23 cellular contexts compared by ENCODE assay signal in genomic region chr19:2173388-2173787, GRCh38. TPM values are rescaled to one million over a fixed set of nuclear protein-coding genes. Genes with fewer than 3 reads are reported as not detected.
DNase-seq lines count a peak whose midpoint lies in the region; ATAC-seq and TF ChIP-seq lines count a peak whose summit lies in the region.
"Had no signal": no experiment of that assay in that cellular context is flagged by ENCODE, and none has a peak within 500 bp of the region (broad histone marks: within the 10 kb centered on the region; RNA-seq: fewer than 3 reads in every experiment).

No MANE protein-coding gene starts in this region.

- H3K27me3 Mint-ChIP-seq in activated naive CD8-positive, alpha-beta T cell treated with anti-CD3 and anti-CD28 coated beads, Interleukin-2, amount 50 U/mL, for 24 hours: no peaks in the 10 kb centered on the region
- H3K27me3 Mint-ChIP-seq in activated naive CD8-positive, alpha-beta T cell treated with anti-CD3 and anti-CD28 coated beads for 36 hours: no peaks in the 10 kb centered on the region
- H3K27me3 Mint-ChIP-seq in dendritic cell treated with granulocyte-macrophage colony-stimulating factor and Interleukin-4, amounts not matched to agents 40 ng/mL and 50 ng/mL, for 4 days: no peaks in the 10 kb centered on the region
- H3K27me3 Mint-ChIP-seq in progenitor cell of endocrine pancreas: no peaks in the 10 kb centered on the region
- H3K27me3 Mint-ChIP-seq: activated CD4-positive, alpha-beta T cell treated with anti-CD3 and anti-CD28 coated beads, Interleukin-2, amount 10 ng/mL, durations not matched to agents 7 days and 5 days had no signal

- H3K36me3 ChIP-seq in right lobe of liver (no peaks in the 10 kb centered on the region), suprapubic skin (no peaks in the 10 kb centered on the region)
- H3K36me3 ChIP-seq: neural progenitor cell had no signal

- H3K9me3 Mint-ChIP-seq in activated naive CD8-positive, alpha-beta T cell treated with anti-CD3 and anti-CD28 coated beads, Interleukin-2, amount 50 U/mL, for 24 hours: no peaks in the 10 kb centered on the region
- no peaks in the 10 kb centered on the region for H3K9me3 Mint-ChIP-seq in activated naive CD8-positive, alpha-beta T cell treated with anti-CD3 and anti-CD28 coated beads for 36 hours
- H3K9me3 Mint-ChIP-seq in dendritic cell treated with granulocyte-macrophage colony-stimulating factor and Interleukin-4, amounts not matched to agents 40 ng/mL and 50 ng/mL, for 4 days: no peaks in the 10 kb centered on the region
- no peaks in the 10 kb centered on the region for H3K9me3 Mint-ChIP-seq in progenitor cell of endocrine pancreas (ENCODE audit: low read depth)
- H3K9me3 Mint-ChIP-seq: activated CD4-positive, alpha-beta T cell treated with anti-CD3 and anti-CD28 coated beads, Interleukin-2, amount 10 ng/mL, durations not matched to agents 7 days and 5 days; neural progenitor cell had no signal

- WGBS in right lobe of liver (ENCODE audit: insufficient coverage, low coverage, low lambda C conversion rate, missing lambda C conversion rate): 94% methylated on average over 11 of the region's 22 CpGs
- 91% methylated on average over 12 of the region's 22 CpGs for WGBS in suprapubic skin

- H3K4me1 ChIP-seq in right lobe of liver (peaks cover 2 to 53% (median 25%) of the 10 kb centered on the region in 4 donors), suprapubic skin (peaks cover 50% of the 10 kb centered on the region)

- no peaks in the 10 kb centered on the region for H3K9me3 ChIP-seq in right lobe of liver
- no peaks in the 10 kb centered on the region for H3K9me3 ChIP-seq in suprapubic skin
- H3K9me3 ChIP-seq: A549, esophagus squamous epithelium had no signal

- TF ChIP-seq CTCF in right lobe of liver (IDR thresholded peaks at IDR 0.05) (no peak), progenitor cell of endocrine pancreas (IDR thresholded peaks at IDR 0.05; ENCODE audit: unreplicated experiment) (no peak), suprapubic skin (IDR thresholded peaks at IDR 0.05) (no peak)

- TF ChIP-seq POLR2A in right lobe of liver (IDR thresholded peaks at IDR 0.05) (no peak), suprapubic skin (IDR thresholded peaks at IDR 0.05) (no peak)

- intact Hi-C loops in dendritic cell treated with granulocyte-macrophage colony-stimulating factor and Interleukin-4, amounts not matched to agents 40 ng/mL and 50 ng/mL, for 4 days (cut with micrococcal nuclease): no loop called here
- intact Hi-C loops in right lobe of liver (cut with DNase I): loop anchor here in 1 of 2 donors (5.0 kb wide), 1 partner anchor 59 kb away; no protein-coding TSS in a partner anchor
- intact Hi-C loops in Right ventricle myocardium superior (cut with DNase I): no loop called here

- TF ChIP-seq EP300 in suprapubic skin (IDR thresholded peaks at IDR 0.05): no peak

- no peak for ATAC-seq in activated naive CD8-positive, alpha-beta T cell treated with anti-CD3 and anti-CD28 coated beads, Interleukin-2, amount 50 U/mL, for 24 hours
- ATAC-seq in right lobe of liver: no peak
- ATAC-seq in Right ventricle myocardium superior (ENCODE audit: poor library complexity): no peak
- ATAC-seq: A549, left cardiac atrium had no signal

- H3K36me3 Mint-ChIP-seq in activated naive CD8-positive, alpha-beta T cell treated with anti-CD3 and anti-CD28 coated beads, Interleukin-2, amount 50 U/mL, for 24 hours (ENCODE audit: low read depth): peaks cover 23% of the 10 kb centered on the region
- peaks cover 19% of the 10 kb centered on the region for H3K36me3 Mint-ChIP-seq in activated naive CD8-positive, alpha-beta T cell treated with anti-CD3 and anti-CD28 coated beads for 36 hours
- peaks cover 44% of the 10 kb centered on the region for H3K36me3 Mint-ChIP-seq in dendritic cell treated with granulocyte-macrophage colony-stimulating factor and Interleukin-4, amounts not matched to agents 40 ng/mL and 50 ng/mL, for 4 days (ENCODE audit: low read depth)
- no peaks in the 10 kb centered on the region for H3K36me3 Mint-ChIP-seq in progenitor cell of endocrine pancreas (ENCODE audit: insufficient read depth)

- DNase-seq in activated naive CD8-positive, alpha-beta T cell treated with anti-CD3 and anti-CD28 coated beads, Interleukin-2, amount 50 U/mL, for 24 hours: no peak
- no peak for DNase-seq in activated naive CD8-positive, alpha-beta T cell treated with anti-CD3 and anti-CD28 coated beads for 36 hours
- DNase-seq in right lobe of liver: no peak
- no peak for DNase-seq in progenitor cell of endocrine pancreas (ENCODE audit: low spot score, unreplicated experiment)
- DNase-seq in Right ventricle myocardium superior: no peak
- no peak for DNase-seq in dedifferentiated amniotic fluid mesenchymal stem cell (ENCODE audit: extremely low spot score)
- DNase-seq in suprapubic skin (ENCODE audit: low spot score in 2 of 2): no peak
- DNase-seq: activated CD4-positive, alpha-beta T cell treated with anti-CD3 and anti-CD28 coated beads, Interleukin-2, amount 10 ng/mL, durations not matched to agents 7 days and 5 days; activated CD8-positive, alpha-beta memory T cell treated with anti-CD3 and anti-CD28 coated beads, Interleukin-2, amount 50 U/mL, for 48 hours; activated gamma-delta T cell; amygdala; central memory CD4-positive, alpha-beta T cell; esophagus squamous epithelium; KBM-7; left cardiac atrium; midbrain; NCI-H1694; OCI-M1; SHP77 treated with DMSO at 0.1 percent for 48 hours; stimulated activated CD4-positive, alpha-beta T cell treated with anti-CD3 and anti-CD28 coated beads, Interleukin-4, amount 100 ng/mL, for 4 hours had no signal

- peak overlapping the region; percentile 67 for H3K27ac Mint-ChIP-seq in activated naive CD8-positive, alpha-beta T cell treated with anti-CD3 and anti-CD28 coated beads, Interleukin-2, amount 50 U/mL, for 24 hours
- H3K27ac Mint-ChIP-seq in activated naive CD8-positive, alpha-beta T cell treated with anti-CD3 and anti-CD28 coated beads for 36 hours: no peak overlapping the region
- peak overlapping the region; percentile 42 for H3K27ac Mint-ChIP-seq in dendritic cell treated with granulocyte-macrophage colony-stimulating factor and Interleukin-4, amounts not matched to agents 40 ng/mL and 50 ng/mL, for 4 days
- H3K27ac Mint-ChIP-seq in progenitor cell of endocrine pancreas: no peak overlapping the region
- H3K27ac Mint-ChIP-seq: activated CD4-positive, alpha-beta T cell treated with anti-CD3 and anti-CD28 coated beads, Interleukin-2, amount 10 ng/mL, durations not matched to agents 7 days and 5 days had no signal

- H3K4me3 ChIP-seq in right lobe of liver: no peak overlapping the region
- H3K4me3 ChIP-seq in suprapubic skin: no peak overlapping the region
- H3K4me3 ChIP-seq: A549, esophagus squamous epithelium, neural progenitor cell had no signal

- no peak overlapping the region for H3K4me3 Mint-ChIP-seq in activated naive CD8-positive, alpha-beta T cell treated with anti-CD3 and anti-CD28 coated beads, Interleukin-2, amount 50 U/mL, for 24 hours
- no peak overlapping the region for H3K4me3 Mint-ChIP-seq in activated naive CD8-positive, alpha-beta T cell treated with anti-CD3 and anti-CD28 coated beads for 36 hours
- no peak overlapping the region for H3K4me3 Mint-ChIP-seq in dendritic cell treated with granulocyte-macrophage colony-stimulating factor and Interleukin-4, amounts not matched to agents 40 ng/mL and 50 ng/mL, for 4 days
- no peak overlapping the region for H3K4me3 Mint-ChIP-seq in progenitor cell of endocrine pancreas (ENCODE audit: low read depth)
- H3K4me3 Mint-ChIP-seq: activated CD4-positive, alpha-beta T cell treated with anti-CD3 and anti-CD28 coated beads, Interleukin-2, amount 10 ng/mL, durations not matched to agents 7 days and 5 days had no signal

- H3K27me3 ChIP-seq in right lobe of liver (no peaks in the 10 kb centered on the region), suprapubic skin (no peaks in the 10 kb centered on the region)
- H3K27me3 ChIP-seq: esophagus squamous epithelium, neural progenitor cell had no signal

- H3K4me1 Mint-ChIP-seq in activated naive CD8-positive, alpha-beta T cell treated with anti-CD3 and anti-CD28 coated beads, Interleukin-2, amount 50 U/mL, for 24 hours: peaks cover 65% of the 10 kb centered on the region
- peaks cover 41% of the 10 kb centered on the region for H3K4me1 Mint-ChIP-seq in activated naive CD8-positive, alpha-beta T cell treated with anti-CD3 and anti-CD28 coated beads for 36 hours
- peaks cover 81% of the 10 kb centered on the region for H3K4me1 Mint-ChIP-seq in dendritic cell treated with granulocyte-macrophage colony-stimulating factor and Interleukin-4, amounts not matched to agents 40 ng/mL and 50 ng/mL, for 4 days (ENCODE audit: low read depth)
- peaks cover 44% of the 10 kb centered on the region for H3K4me1 Mint-ChIP-seq in progenitor cell of endocrine pancreas (ENCODE audit: low read depth)

- H3K27ac ChIP-seq in right lobe of liver (peak overlapping the region; percentile 2 to 80 (median 23)), suprapubic skin (no peak overlapping the region)
- H3K27ac ChIP-seq: A549, esophagus squamous epithelium, neural progenitor cell had no signal

RNA-seq across cellular contexts. Expression of gene DOT1L, which starts 9.7 kb away (rescaled TPM):
- 10 to 100 TPM; 71.8 to 75.1 TPM for total RNA-seq in activated naive CD8-positive, alpha-beta T cell treated with anti-CD3 and anti-CD28 coated beads for 36 hours
- total RNA-seq in right lobe of liver (10 to 100 TPM; 10.3 to 23.5 (median 14.9) TPM), progenitor cell of endocrine pancreas (102 and 106 TPM in 2 replicates), Right ventricle myocardium superior (9.6 TPM), suprapubic skin (10 to 100 TPM; 21.6 to 36.8 (median 25.7) TPM)

RNA-seq across cellular contexts. Expression of gene AP3D1, which starts 22.0 kb away (rescaled TPM):
- 10 to 100 TPM; 92.0 to 96.0 TPM for total RNA-seq in activated naive CD8-positive, alpha-beta T cell treated with anti-CD3 and anti-CD28 coated beads for 36 hours
- 10 to 100 TPM; 55.5 to 99.0 (median 65.5) TPM for total RNA-seq in right lobe of liver
- total RNA-seq in progenitor cell of endocrine pancreas: 123 and 131 TPM in 2 replicates
- 69.6 TPM for total RNA-seq in Right ventricle myocardium superior
- total RNA-seq in suprapubic skin: 10 to 100 TPM; 65.4 to 99.4 (median 85.4) TPM

Comparison
In these comparisons a context has a peak if more than half of its experiments do, and no peak if none do; other contexts are left out.
1. H3K27ac Mint-ChIP-seq: peak in activated naive CD8-positive, alpha-beta T cell treated with anti-CD3 and anti-CD28 coated beads, Interleukin-2, amount 50 U/mL, for 24 hours (single experiment) and dendritic cell treated with granulocyte-macrophage colony-stimulating factor and Interleukin-4, amounts not matched to agents 40 ng/mL and 50 ng/mL, for 4 days (single experiment); none in activated naive CD8-positive, alpha-beta T cell treated with anti-CD3 and anti-CD28 coated beads for 36 hours (single experiment) and progenitor cell of endocrine pancreas (single experiment).